22 cellular contexts compared by ENCODE assay signal in the genomic region with DNA sequence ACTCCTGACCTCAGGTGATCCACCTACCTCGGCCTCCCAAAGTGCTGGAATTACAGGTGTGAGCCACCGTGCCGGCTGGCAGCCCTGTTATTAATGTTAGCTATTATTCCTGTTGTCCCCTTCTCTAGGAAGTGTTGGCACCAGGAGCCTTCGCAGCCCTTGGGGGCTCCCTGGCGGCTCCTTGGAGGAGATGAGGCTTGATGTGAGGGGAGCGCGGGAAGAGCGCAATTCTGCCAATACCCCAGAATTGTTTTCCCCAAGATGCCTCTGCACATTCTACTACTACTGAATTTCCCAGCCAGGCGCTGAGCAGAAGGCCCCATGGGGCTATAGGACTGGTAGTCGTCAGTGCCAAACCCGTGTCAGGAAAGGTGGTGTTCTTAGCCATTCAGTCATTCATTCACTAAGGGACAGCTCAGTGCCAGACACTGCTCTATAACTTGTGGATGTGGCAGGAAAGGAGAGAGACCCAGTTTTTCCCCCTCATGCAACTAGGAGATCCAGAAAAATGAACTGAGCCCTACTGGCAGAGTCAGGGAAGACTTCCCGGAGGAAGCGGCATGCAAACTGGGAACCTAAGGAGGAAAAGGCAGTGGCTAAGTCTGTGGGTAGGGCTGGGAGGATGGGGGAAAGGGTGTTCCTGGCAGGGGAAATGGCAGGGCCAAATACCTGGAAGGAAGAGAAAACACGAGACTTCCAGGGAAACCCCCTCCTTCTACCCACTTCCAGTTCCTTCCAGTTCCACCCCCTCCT. TPM values are rescaled to one million over a fixed set of nuclear protein-coding genes. Genes with fewer than 3 reads are reported as not detected.
DNase-seq lines count a peak whose midpoint lies in the region; ATAC-seq and TF ChIP-seq lines count a peak whose summit lies in the region.
"Had no signal": no experiment of that assay in that cellular context is flagged by ENCODE, and none has a peak within 500 bp of the region (broad histone marks: within the 10 kb centered on the region; RNA-seq: fewer than 3 reads in every experiment).

No MANE protein-coding gene starts in this region.

- H4K91ac ChIP-seq in IMR-90 (ENCODE audit: insufficient read depth, low read depth, low read length) (peak overlapping the region; percentile 3; the same call in 1 of the 2 replicates), mesenchymal stem cell (ENCODE audit: low read length) (no peak overlapping the region)

- H3K79me1 ChIP-seq in IMR-90 (ENCODE audit: low read depth in 1 of 2, low read length in 2 of 2) (peaks cover 17 to 80% of the 10 kb centered on the region in 2 experiments; a peak in 3 of 4 replicates), mesenchymal stem cell (replicated peaks; ENCODE audit: low read length, poor library complexity, severe bottlenecking) (no peaks in the 10 kb centered on the region)

- peak overlapping the region; percentile 75 for H2AK9ac ChIP-seq in IMR-90 (replicated peaks; ENCODE audit: low read depth, low read length, poor library complexity)

- no peak overlapping the region for H3K4me3 ChIP-seq in IMR-90 (ENCODE audit: insufficient read depth, low read depth, low read length)
- H3K4me3 ChIP-seq in endodermal cell (ENCODE audit: low read length) = no peak overlapping the region
- H3K4me3 ChIP-seq in mesenchymal stem cell (ENCODE audit: insufficient read depth in 1 of 2, low read depth in 1 of 2, low read length in 2 of 2) = peak overlapping the region in 1 of 2 experiments; percentile 96
- H3K4me3 ChIP-seq: body of pancreas had no signal

- H2BK15ac ChIP-seq in IMR-90 (ENCODE audit: low read depth, low read length) (no peak overlapping the region; the same call in 2 of the 3 replicates), mesenchymal stem cell (ENCODE audit: low read depth, poor library complexity, severe bottlenecking) (peak overlapping the region; percentile 49)

- H3K9me3 Mint-ChIP-seq in endodermal cell = no peaks in the 10 kb centered on the region
- no peaks in the 10 kb centered on the region for H3K9me3 Mint-ChIP-seq in type B pancreatic cell
- H3K9me3 Mint-ChIP-seq: activated CD4-positive, alpha-beta T cell treated with anti-CD3 and anti-CD28 coated beads, Interleukin-2, amount 10 ng/mL, durations not matched to agents 7 days and 5 days; IgD-negative memory B cell; naive thymus-derived CD8-positive, alpha-beta T cell had no signal

- intact Hi-C loops in IMR-90 (cut with micrococcal nuclease) = loop anchor here (2.0 kb wide), 3 partner anchors 47 to 237 kb away; no protein-coding TSS in a partner anchor

- peak overlapping the region; percentile 64; the same call in 1 of the 2 replicates for H3K23ac ChIP-seq in IMR-90 (ENCODE audit: low read depth, low read length)
- no peak overlapping the region for H3K23ac ChIP-seq in mesenchymal stem cell (ENCODE audit: low read length in 2 of 2)

- no peak overlapping the region for H2BK20ac ChIP-seq in IMR-90 (ENCODE audit: low read depth, low read length)

- H2BK12ac ChIP-seq in mesenchymal stem cell (ENCODE audit: low read length in 2 of 2) = peak overlapping the region; percentile 5 to 17

- no peak for DNase-seq in IMR-90
- peak; percentile 49 for DNase-seq in endodermal cell
- DNase-seq in mesenchymal stem cell = no peak
- DNase-seq in type B pancreatic cell (ENCODE audit: extremely low spot score, unreplicated experiment) = no peak
- no peak for DNase-seq in NCI-H2081 treated with DMSO at 0.1 percent for 48 hours (lab: John Stamatoyannopoulos, UW)
- DNase-seq in HuH-7.5 (ENCODE audit: low spot score) = no peak
- DNase-seq in NCI-H1048 (lab: John Stamatoyannopoulos, UW) = no peak
- DNase-seq: activated CD4-positive, alpha-beta T cell treated with anti-CD3 and anti-CD28 coated beads, Interleukin-2, amount 10 ng/mL, durations not matched to agents 7 days and 5 days; activated naive CD4-positive, alpha-beta T cell treated with anti-CD3 and anti-CD28 coated beads, Interleukin-2, amount 50 U/mL, for 16 hours; activated T-cell treated with anti-CD3 and anti-CD28 coated beads for 4 hours; body of pancreas; dermis blood vessel endothelial cell; DMS153; left ventricle myocardium superior; NCI-H2081; NCI-H526 treated with DMSO at 0.1 percent for 48 hours; OCI-M1; SK-N-SH had no signal

- H3K36me3 ChIP-seq in IMR-90 (ENCODE audit: control insufficient read depth, insufficient read depth, low read length) = peaks cover 27% of the 10 kb centered on the region; the same call in 1 of the 2 replicates
- H3K36me3 ChIP-seq in endodermal cell (ENCODE audit: control insufficient read depth, insufficient read depth, low read length) = peaks cover 32% of the 10 kb centered on the region
- peaks cover 4 to 27% of the 10 kb centered on the region in 2 experiments for H3K36me3 ChIP-seq in mesenchymal stem cell (ENCODE audit: control insufficient read depth in 1 of 2, insufficient read depth in 2 of 2, low read depth in 1 of 2, low read length in 2 of 2)

- H3K4me3 Mint-ChIP-seq in endodermal cell = no peak overlapping the region
- H3K4me3 Mint-ChIP-seq in type B pancreatic cell = peak overlapping the region; percentile 54
- H3K4me3 Mint-ChIP-seq: activated CD4-positive, alpha-beta T cell treated with anti-CD3 and anti-CD28 coated beads, Interleukin-2, amount 10 ng/mL, durations not matched to agents 7 days and 5 days; IgD-negative memory B cell; naive thymus-derived CD8-positive, alpha-beta T cell had no signal

- H3K9me3 ChIP-seq in IMR-90 (ENCODE audit: control insufficient read depth, insufficient read depth, low read length) = no peaks in the 10 kb centered on the region
- H3K9me3 ChIP-seq in endodermal cell (ENCODE audit: control insufficient read depth, low read length) = no peaks in the 10 kb centered on the region
- no peaks in the 10 kb centered on the region for H3K9me3 ChIP-seq in mesenchymal stem cell (ENCODE audit: control insufficient read depth, low read length)
- H3K9me3 ChIP-seq: body of pancreas, SK-N-SH had no signal

- TF ChIP-seq CTCF in IMR-90 (conservative IDR thresholded peaks at IDR 0.05; ENCODE audit: low read depth, low read length) (no peak), endodermal cell (conservative IDR thresholded peaks at IDR 0.05) (no peak), type B pancreatic cell (conservative IDR thresholded peaks at IDR 0.05) (no peak)

- H4K20me1 ChIP-seq in IMR-90 (ENCODE audit: insufficient read depth, low read length) = peaks cover 39% of the 10 kb centered on the region; the same call in 1 of the 2 replicates

- H3K4me1 Mint-ChIP-seq in endodermal cell (peaks cover 37% of the 10 kb centered on the region), type B pancreatic cell (ENCODE audit: unreplicated experiment) (peaks cover 44% of the 10 kb centered on the region)

- ATAC-seq in IMR-90 (ENCODE audit: low read depth) (no peak), esophagus mucosa (no peak)
- ATAC-seq: body of pancreas; naive thymus-derived CD8-positive, alpha-beta T cell had no signal

- H3K56ac ChIP-seq in IMR-90 (ENCODE audit: extremely low read depth, insufficient read depth, low read length) = no peak overlapping the region

- WGBS in IMR-90 (ENCODE audit: extremely low coverage in 2 of 2, insufficient read length in 1 of 2), 2 experiments = no CpG with 5 or more reads among the region's 14 CpGs
- WGBS in endodermal cell (ENCODE audit: insufficient coverage in 1 of 2, insufficient read length in 1 of 2), 2 experiments = 89 to 96% methylated on average over 10 to 13 of the region's 14 CpGs
- WGBS in mesenchymal stem cell = 92% methylated on average over 11 of the region's 14 CpGs

- peak overlapping the region; percentile 30 for H3K27ac Mint-ChIP-seq in endodermal cell
- no peak overlapping the region for H3K27ac Mint-ChIP-seq in type B pancreatic cell
- H3K27ac Mint-ChIP-seq: activated CD4-positive, alpha-beta T cell treated with anti-CD3 and anti-CD28 coated beads, Interleukin-2, amount 10 ng/mL, durations not matched to agents 7 days and 5 days; IgD-negative memory B cell had no signal

- BruUV-seq in IMR-90 (replicated peaks; lab: Mats Ljungman, UMichigan) = no TSS peak

- dilution Hi-C loops in IMR-90 (cut with HindIII; ENCODE audit: low sequenced_read_pairs, unreplicated experiment) = no loop called here

- POLR2A ChIA-PET in IMR-90 (lab: Charles Lee; ENCODE audit: unreplicated experiment) = no interaction called here

- H3K4me1 ChIP-seq in IMR-90 (ENCODE audit: control insufficient read depth, insufficient read depth, low read length) (peaks cover 18% of the 10 kb centered on the region), endodermal cell (ENCODE audit: control insufficient read depth, insufficient read depth, low read length) (peaks cover 3% of the 10 kb centered on the region), mesenchymal stem cell (ENCODE audit: control insufficient read depth, insufficient read depth, low read depth, low read length) (peaks cover 55% of the 10 kb centered on the region)

- H3K4ac ChIP-seq in IMR-90 (ENCODE audit: low read depth, low read length) (peak overlapping the region; percentile 49), mesenchymal stem cell (ENCODE audit: low read depth in 1 of 2, low read length in 2 of 2) (peak overlapping the region in 1 of 2 experiments; percentile 36)

- no peak overlapping the region; the same call in 1 of the 2 replicates for H4K5ac ChIP-seq in IMR-90 (ENCODE audit: low read depth, low read length)

- H3K4me2 ChIP-seq in IMR-90 (ENCODE audit: low read depth, low read length) = peak overlapping the region; percentile 10; the same call in 1 of the 2 replicates
- no peak overlapping the region for H3K4me2 ChIP-seq in mesenchymal stem cell (ENCODE audit: low read length, poor library complexity, severe bottlenecking)

- H3K9ac ChIP-seq in IMR-90 (ENCODE audit: low read depth, low read length) = no peak overlapping the region
- H3K9ac ChIP-seq in endodermal cell (ENCODE audit: extremely low read depth, low read length, poor library complexity, severe bottlenecking) = no peak overlapping the region
- peak overlapping the region; percentile 8 for H3K9ac ChIP-seq in mesenchymal stem cell (ENCODE audit: low read length)

- no peak for TF ChIP-seq POLR2A in IMR-90 (IDR thresholded peaks at IDR 0.05; ENCODE audit: low read depth, low read length)

- H3K27me3 Mint-ChIP-seq in endodermal cell (ENCODE audit: insufficient read depth) (no peaks in the 10 kb centered on the region), type B pancreatic cell (no peaks in the 10 kb centered on the region)

- H4K8ac ChIP-seq in IMR-90 (ENCODE audit: low read depth in 2 of 2, low read length in 2 of 2) = peak overlapping the region in 1 of 2 experiments; percentile 37; a peak in 1 of 4 replicates
- peak overlapping the region; percentile 12 for H4K8ac ChIP-seq in mesenchymal stem cell (ENCODE audit: low read length)

- no peaks in the 10 kb centered on the region for H3K27me3 ChIP-seq in IMR-90 (ENCODE audit: control insufficient read depth, insufficient read depth, low read length)
- no peaks in the 10 kb centered on the region for H3K27me3 ChIP-seq in endodermal cell (ENCODE audit: control insufficient read depth, insufficient read depth, low read length, poor library complexity, severe bottlenecking)
- no peaks in the 10 kb centered on the region for H3K27me3 ChIP-seq in mesenchymal stem cell (ENCODE audit: control insufficient read depth in 1 of 2, insufficient read depth in 1 of 2, low read length in 2 of 2)
- H3K27me3 ChIP-seq: body of pancreas had no signal

- H2AFZ ChIP-seq in IMR-90 (replicated peaks; ENCODE audit: low read length, poor library complexity) (peak overlapping the region; percentile 15), mesenchymal stem cell (ENCODE audit: low read depth, low read length) (no peak overlapping the region)

- H2BK5ac ChIP-seq in IMR-90 (ENCODE audit: low read depth, low read length, poor library complexity, severe bottlenecking) = no peak overlapping the region
- H2BK5ac ChIP-seq in mesenchymal stem cell (ENCODE audit: low read depth, low read length, poor library complexity, severe bottlenecking) = no peak overlapping the region

- H2AK5ac ChIP-seq in IMR-90 (ENCODE audit: low read depth, low read length) = peak overlapping the region; percentile 73; the same call in 1 of the 2 replicates
- H2AK5ac ChIP-seq in mesenchymal stem cell (ENCODE audit: low read length, severe bottlenecking) = peak overlapping the region; percentile 17

- peaks cover 15% of the 10 kb centered on the region for H3K9me1 ChIP-seq in IMR-90 (ENCODE audit: insufficient read depth, low read length)

- CTCF ChIA-PET in IMR-90 (lab: Yijun Ruan, JAX) = no interaction called here

- TF ChIP-seq RAD21 in IMR-90 (IDR thresholded peaks at IDR 0.05; ENCODE audit: low read length) = no peak

- H3K27ac ChIP-seq in IMR-90 (ENCODE audit: insufficient read depth, low read length) (no peak overlapping the region), endodermal cell (ENCODE audit: low read depth, low read length) (no peak overlapping the region), mesenchymal stem cell (ENCODE audit: low read length, poor library complexity, severe bottlenecking) (no peak overlapping the region)
- H3K27ac ChIP-seq: body of pancreas had no signal

- no peak overlapping the region for H2BK120ac ChIP-seq in IMR-90 (ENCODE audit: low read depth, low read length)
- no peak overlapping the region for H2BK120ac ChIP-seq in mesenchymal stem cell (ENCODE audit: low read depth, low read length)

- H3K18ac ChIP-seq in IMR-90 (ENCODE audit: low read depth, low read length) (no peak overlapping the region; the same call in 1 of the 2 replicates), mesenchymal stem cell (ENCODE audit: low read depth in 1 of 2, low read length in 2 of 2) (peak overlapping the region in 1 of 2 experiments; percentile 16)

- in situ Hi-C loops in IMR-90 (cut with MboI; ENCODE audit: low sequenced_read_pairs) = loop anchor here (5.0 kb wide), 1 partner anchor 54 kb away; no protein-coding TSS in a partner anchor

- H3K14ac ChIP-seq in IMR-90 (replicated peaks; ENCODE audit: low read depth, low read length) (peak overlapping the region; percentile 49; the same call in 1 of the 2 replicates), mesenchymal stem cell (ENCODE audit: low read length in 2 of 2) (no peak overlapping the region)

- H3K36me3 Mint-ChIP-seq in endodermal cell (ENCODE audit: low read depth) (peaks cover 12% of the 10 kb centered on the region), type B pancreatic cell (peaks cover 4% of the 10 kb centered on the region)
- H3K36me3 Mint-ChIP-seq: CD14-positive monocyte; IgD-negative memory B cell; naive thymus-derived CD8-positive, alpha-beta T cell had no signal

RNA-seq across cellular contexts. Expression of gene FBLN1, which starts 3.5 kb away (rescaled TPM):
- total RNA-seq in IMR-90 (2012; rRNA removed) = 11.3 and 11.4 TPM in 2 replicates
- polyA plus RNA-seq in IMR-90 (2012; rRNA removed) = 80.8 and 87.9 TPM in 2 replicates
- polyA plus RNA-seq in IMR-90 (2012; cell fraction: cytosol; rRNA removed) = 107 and 230 TPM in 2 replicates
- polyA plus RNA-seq in IMR-90 (2012; cell fraction: nucleus; rRNA removed; ENCODE audit: low replicate concordance) = 78.8 and 81.4 TPM in 2 replicates
- 100 to 1,000 TPM; 226 to 305 TPM for total RNA-seq in endodermal cell
- polyA plus RNA-seq in endodermal cell (2013, experiment 1 of 2) = 268 TPM
- 268 TPM for polyA plus RNA-seq in endodermal cell (2013, experiment 2 of 2)
- 190 TPM for polyA plus RNA-seq in mesenchymal stem cell (2013, experiment 1 of 2)
- 191 TPM for polyA plus RNA-seq in mesenchymal stem cell (2013, experiment 2 of 2)
- total RNA-seq in type B pancreatic cell (ENCODE audit: low replicate concordance) = 121 and 271 TPM in 2 replicates
- 39.5 TPM for total RNA-seq in esophagus mucosa
- total RNA-seq: activated CD4-positive, alpha-beta T cell treated with anti-CD3 and anti-CD28 coated beads, Interleukin-2, amount 10 ng/mL, durations not matched to agents 7 days and 5 days; naive thymus-derived CD8-positive, alpha-beta T cell had no signal
- polyA plus RNA-seq: IgD-negative memory B cell; naive thymus-derived CD8-positive, alpha-beta T cell had no signal
